Comparison of ENCODE assay signal across 8 cellular contexts in genomic region chr3:130894873-130895330, GRCh38. TPM values are rescaled to one million over a fixed set of nuclear protein-coding genes. Genes with fewer than 3 reads are reported as not detected.
DNase-seq lines count a peak whose midpoint lies in the region; ATAC-seq, FAIRE-seq and TF ChIP-seq lines count a peak whose summit lies in the region.

No MANE protein-coding gene starts in this region.

- H4K91ac ChIP-seq in H1 (replicated peaks; ENCODE audit: insufficient read length, low read length) = no peak overlapping the region

- TF ChIP-seq POLR2A in H1 (IDR thresholded peaks at IDR 0.05; ENCODE audit: control extremely low read depth in 1 of 2, low read depth in 2 of 2, low read length in 2 of 2) = no peak

- H3K56ac ChIP-seq in H1 (replicated peaks; ENCODE audit: insufficient read length, low read depth, low read length) = no peak overlapping the region

- 0 out of 2 replicates have a peak, but pooled peaks cover 3% of the 10 kb centered on the region for H3K79me1 ChIP-seq in H1 (ENCODE audit: low read depth, low read length)

- no peak overlapping the region for H2BK20ac ChIP-seq in H1 (ENCODE audit: low read length)

- H4K8ac ChIP-seq in H1 (ENCODE audit: extremely low read depth, insufficient read depth, low read length) = no peak overlapping the region

- peaks cover 66% of the 10 kb centered on the region for H3K79me2 ChIP-seq in DOHH2 (ENCODE audit: control insufficient read depth, low read length)
- peaks cover 4 to 55% of the 10 kb centered on the region in 2 experiments; a peak in 3 of 4 replicates for H3K79me2 ChIP-seq in H1 (ENCODE audit: control insufficient read depth in 1 of 2, insufficient read depth in 2 of 2, low read length in 2 of 2)

- H4K20me1 ChIP-seq in DOHH2 (ENCODE audit: control insufficient read depth, insufficient read depth, low read depth, low read length) = no peaks in the 10 kb centered on the region
- peaks cover 0 to 4% of the 10 kb centered on the region in 2 experiments for H4K20me1 ChIP-seq in H1 (replicated peaks in 1 of 2; ENCODE audit: control insufficient read depth in 1 of 2, insufficient read depth in 2 of 2, low read length in 2 of 2)

- DNase-seq in NCI-H69 (lab: John Stamatoyannopoulos, UW) (peak; percentile 19), H1 (ENCODE audit: low read depth in 1 of 2, low spot score in 2 of 2) (no peak), amniotic stem cell (lab: John Stamatoyannopoulos, UW) (no peak), UCSD-AML1 (lab: John Stamatoyannopoulos, UW; ENCODE audit: unreplicated experiment) (no peak)

- H3K14ac ChIP-seq in H1 (ENCODE audit: insufficient read length) = no peak overlapping the region

- TF ChIP-seq RAD21 in H1 (IDR thresholded peaks at IDR 0.05 in 1 of 2, conservative IDR thresholded peaks at IDR 0.05 in 1 of 2; ENCODE audit: low read depth in 2 of 2, low read length in 2 of 2) = no peak

- CTCF ChIA-PET in H1 (lab: Charles Lee; ENCODE audit: partially characterized antibody) = interaction anchor here (1.4 to 8.4 kb wide), 3 partner anchors 23 to 152 kb away, joined by 3 to 97 read pairs (median 4); no protein-coding TSS in a partner anchor

- peak overlapping the region; percentile 19 for H3K4ac ChIP-seq in H1 (replicated peaks; ENCODE audit: insufficient read length, low read depth, low read length)

- H2BK5ac ChIP-seq in H1 (ENCODE audit: low read depth, low read length) = no peak overlapping the region

- POLR2A ChIA-PET in H1 (lab: Charles Lee; ENCODE audit: partially characterized antibody) = interaction anchor here (1.1 to 3.1 kb wide), 3 partner anchors 14 to 176 kb away, joined by 3 to 9 read pairs (median 4); no protein-coding TSS in a partner anchor

- H3K23me2 ChIP-seq in H1 (ENCODE audit: low read depth, low read length) = peaks cover 3% of the 10 kb centered on the region

- H2AK5ac ChIP-seq in H1 (ENCODE audit: low read depth, low read length) = no peak overlapping the region

- H3K9me2 ChIP-seq in DOHH2 (replicated peaks; ENCODE audit: control insufficient read depth, low read length) = no peaks in the 10 kb centered on the region

- H3K18ac ChIP-seq in H1 (ENCODE audit: extremely low read depth, low read length) = no peak overlapping the region

- no peaks in the 10 kb centered on the region for H3K36me3 ChIP-seq in DOHH2 (ENCODE audit: control insufficient read depth, low read length)
- H3K36me3 ChIP-seq in H1 (ENCODE audit: control insufficient read depth in 2 of 4, insufficient read depth in 4 of 4, low read length in 3 of 4) = no peaks in the 10 kb centered on the region
- H3K36me3 ChIP-seq in neutrophil = no peaks in the 10 kb centered on the region

- TF ChIP-seq EP300 in H1 (IDR thresholded peaks at IDR 0.05; ENCODE audit: borderline replicate concordance in 1 of 2, low read depth in 2 of 2, low read length in 2 of 2) = no peak

- H3K9me3 ChIP-seq in DOHH2 (ENCODE audit: control insufficient read depth, insufficient read depth, low read length) = no peaks in the 10 kb centered on the region
- no peaks in the 10 kb centered on the region for H3K9me3 ChIP-seq in H1 (ENCODE audit: insufficient read depth in 2 of 2, low read depth in 1 of 2, low read length in 1 of 2)
- no peaks in the 10 kb centered on the region for H3K9me3 ChIP-seq in neutrophil

- H2BK120ac ChIP-seq in H1 (replicated peaks; ENCODE audit: low read depth, low read length) = no peak overlapping the region

- ATAC-seq in GM19328 (IDR thresholded peaks at IDR 0.05; ENCODE audit: unreplicated experiment) (no peak), GM19397 (IDR thresholded peaks at IDR 0.05; ENCODE audit: unreplicated experiment) (no peak)

- H3K4me1 ChIP-seq in DOHH2 (ENCODE audit: control insufficient read depth, low read length) (peaks cover 31% of the 10 kb centered on the region), H1 (replicated peaks in 1 of 4; ENCODE audit: control insufficient read depth in 3 of 4, insufficient read depth in 4 of 4, low read length in 3 of 4) (peaks cover 0 to 10% (median 5%) of the 10 kb centered on the region in 4 experiments; a peak in 5 of 7 replicates), neutrophil (ENCODE audit: control insufficient read depth in 1 of 2, insufficient read depth in 1 of 2, low read depth in 1 of 2, low read length in 1 of 2) (peaks cover 19 to 26% of the 10 kb centered on the region in 2 experiments)

- H2BK15ac ChIP-seq in H1 (ENCODE audit: low read length) = no peak overlapping the region

- H3K4me3 ChIP-seq in DOHH2 (ENCODE audit: low read length) (peak overlapping the region; percentile 92), H1 (ENCODE audit: extremely low read depth in 1 of 4, insufficient read depth in 2 of 4, low read depth in 3 of 4, low read length in 4 of 4) (peak overlapping the region; percentile 78 to 86 (median 85)), neutrophil (ENCODE audit: low read depth in 1 of 2, low read length in 1 of 2) (peak overlapping the region; percentile 92 to 96)

- H3K27ac ChIP-seq in DOHH2 (ENCODE audit: low read depth, low read length) (0 out of 2 replicates have a peak overlapping the region, but pooled peaks have one; percentile 56), H1 (ENCODE audit: low read depth, low read length) (no peak overlapping the region; the same call in 1 of the 2 replicates), neutrophil (peak overlapping the region; percentile 94)

- FAIRE-seq in H1 (lab: Jason Lieb, UNC) = no peak

- no peaks in the 10 kb centered on the region for H3F3A ChIP-seq in DOHH2 (ENCODE audit: control insufficient read depth, insufficient read depth)

- no peak overlapping the region for H4K5ac ChIP-seq in H1 (ENCODE audit: insufficient read length, low read depth, low read length)

- H3K23ac ChIP-seq in H1 (ENCODE audit: insufficient read length) = no peak overlapping the region

- 24% methylated on average over 4 of the region's 4 CpGs; no CpG with 5 or more reads in 1 of the 2 experiments for WGBS in H1 (ENCODE audit: extremely low coverage in 1 of 2, insufficient coverage in 1 of 2, insufficient read length in 1 of 2, insufficient replicate concordance in 2 of 2, low coverage in 1 of 2, low lambda C conversion rate in 2 of 2, missing lambda C conversion rate in 1 of 2), 2 experiments

- H3K27me3 ChIP-seq in DOHH2 (ENCODE audit: control insufficient read depth, low read length) (no peaks in the 10 kb centered on the region), H1 (replicated peaks in 1 of 4; ENCODE audit: control insufficient read depth in 3 of 4, extremely low read depth in 1 of 4, insufficient read depth in 3 of 4, low read length in 3 of 4) (no peaks in the 10 kb centered on the region), neutrophil (no peaks in the 10 kb centered on the region)

- H3K4me2 ChIP-seq in DOHH2 (ENCODE audit: low read length) = peak overlapping the region; percentile 72
- peak overlapping the region; percentile 40 to 75 for H3K4me2 ChIP-seq in H1 (ENCODE audit: insufficient read depth in 1 of 2, low read depth in 2 of 2, low read length in 2 of 2)

- H3K9ac ChIP-seq in H1 (replicated peaks in 1 of 4; ENCODE audit: extremely low read depth in 1 of 4, low read depth in 3 of 4, low read length in 3 of 4) = peak overlapping the region in 2 of 4 experiments; percentile 63; a peak in 5 of 7 replicates

- no peak overlapping the region for H2AFZ ChIP-seq in H1 (ENCODE audit: low read length)

- no peak overlapping the region for H2BK12ac ChIP-seq in H1 (ENCODE audit: low read depth, low read length)

- TF ChIP-seq CTCF in DOHH2 (IDR thresholded peaks at IDR 0.05; ENCODE audit: low read depth, low read length, poor library complexity, severe bottlenecking) (no peak), H1 (IDR thresholded peaks at IDR 0.05; ENCODE audit: control extremely low read depth in 1 of 3, insufficient read depth in 1 of 3, low read depth in 1 of 3, low read length in 3 of 3) (no peak), neutrophil (IDR thresholded peaks at IDR 0.05) (no peak)

TF ChIP-seq in H1, 55 proteins besides CTCF, POLR2A, EP300 and RAD21:
- TF ChIP-seq GTF2F1 (IDR thresholded peaks at IDR 0.05; ENCODE audit: borderline replicate concordance, low read depth, low read length) (no peak), SRF (IDR thresholded peaks at IDR 0.05; ENCODE audit: low read depth, low read length) (no peak), TBP (IDR thresholded peaks at IDR 0.05; ENCODE audit: low read depth, low read length) (no peak), RBBP5 (IDR thresholded peaks at IDR 0.05; ENCODE audit: borderline replicate concordance, low read depth, low read length) (no peak), KDM4A (IDR thresholded peaks at IDR 0.05; ENCODE audit: low read depth, low read length, severe bottlenecking) (no peak)
TF ChIP-seq in H1: peak in this region for 0.

RNA-seq across cellular contexts. Expression of gene ATP2C1, which starts 1.0 kb away (rescaled TPM):
- total RNA-seq in H1 (2021; fragmentation: NEBNext Ultra II Directional; extraction: Animal tissue kit (Norgen Biotek cat#: 25700)) = 68.5 and 70.2 TPM in 2 replicates
- polyA plus RNA-seq in H1 (2011; rRNA removed) = 25.4 and 50.7 TPM in 2 replicates
- polyA plus RNA-seq in H1 (2011; cell fraction: cytosol; rRNA removed) = 40.7 TPM
- 14.9 TPM for polyA plus RNA-seq in H1 (2011; cell fraction: nucleus; rRNA removed)
- polyA plus RNA-seq in H1 (2012, experiment 1 of 2) = 38.0 to 75.0 TPM (median 49.4 TPM) in 4 replicates
- 4.0 TPM for polyA plus RNA-seq in H1 (2012, experiment 2 of 2)
- 55.1 TPM for polyA plus RNA-seq in H1 (2013, experiment 1 of 2)
- polyA plus RNA-seq in H1 (2013, experiment 2 of 2) = 62.9 TPM
- polyA minus RNA-seq in H1 (2011; rRNA and poly(A)+ RNA removed) = 73.8 and 103 TPM in 2 replicates
- 47.3 TPM for polyA minus RNA-seq in H1 (2011; cell fraction: cytosol; rRNA and poly(A)+ RNA removed)
- polyA minus RNA-seq in H1 (2011; cell fraction: nucleus; rRNA and poly(A)+ RNA removed) = 50.2 TPM
